Comparison of ENCODE assay signal across 21 cellular contexts in genomic region chr13:33764716-33765115, GRCh38.
"Had no signal": no experiment of that assay in that cellular context is flagged by ENCODE, and none has a peak within 500 bp of the region (broad histone marks: within the 10 kb centered on the region; RNA-seq: fewer than 3 reads in every experiment).

No MANE protein-coding gene starts in this region.

- H3K9me3 ChIP-seq: heart left ventricle, right atrium auricular region, tibial artery, uterus had no signal

- H3K27me3 Mint-ChIP-seq: activated naive CD8-positive, alpha-beta T cell treated with anti-CD3 and anti-CD28 coated beads for 36 hours; brain; progenitor cell of endocrine pancreas; stimulated activated naive B cell treated with anti-CD40 and anti-IgM and Interleukin-4, amounts not matched to agents 10 μg/mL and 1 μg/mL and 100 μg/mL, for 72 hours had no signal

- ATAC-seq: heart left ventricle; stimulated activated naive B cell treated with anti-CD40 and anti-IgM and Interleukin-4, amounts not matched to agents 10 μg/mL and 1 μg/mL and 100 μg/mL, for 72 hours had no signal

- H3K36me3 Mint-ChIP-seq: activated naive CD8-positive, alpha-beta T cell treated with anti-CD3 and anti-CD28 coated beads for 36 hours; brain; stimulated activated naive B cell treated with anti-CD40 and anti-IgM and Interleukin-4, amounts not matched to agents 10 μg/mL and 1 μg/mL and 100 μg/mL, for 72 hours had no signal

- H3K27me3 ChIP-seq: heart left ventricle, right atrium auricular region, tibial artery, uterus had no signal

- H3K4me1 ChIP-seq: heart left ventricle, right atrium auricular region, tibial artery, uterus had no signal

- H3K4me3 ChIP-seq: heart left ventricle, right atrium auricular region, tibial artery, uterus had no signal

- H3K36me3 ChIP-seq: heart left ventricle, right atrium auricular region, tibial artery, uterus had no signal

- DNase-seq: activated B cell treated with CpG ODN at 0.5 μM for 24 hours; activated CD4-positive, alpha-beta T cell treated with anti-CD3 and anti-CD28 coated beads, Interleukin-2, amount 10 ng/mL, durations not matched to agents 24 days and 14 days; activated CD8-positive, alpha-beta memory T cell treated with anti-CD3 and anti-CD28 coated beads, Interleukin-2, amount 50 U/mL, for 48 hours; activated naive CD8-positive, alpha-beta T cell treated with anti-CD3 and anti-CD28 coated beads for 36 hours; amygdala; cortex of kidney; effector CD4-positive, alpha-beta T cell; foreskin melanocyte; heart left ventricle; immature natural killer cell; occipital lobe; stimulated activated CD4-positive, alpha-beta T cell treated with anti-CD3 and anti-CD28 coated beads, Interleukin-15, amount 100 ng/mL, for 24 hours; stimulated activated CD4-positive, alpha-beta T cell treated with anti-CD3 and anti-CD28 coated beads, Interleukin-4, amount 100 ng/mL, for 1 hour; stimulated activated naive B cell treated with anti-CD40 and anti-IgM and Interleukin-4, amounts not matched to agents 10 μg/mL and 1 μg/mL and 100 μg/mL, for 72 hours; tibial artery; uterus had no signal

- H3K27ac Mint-ChIP-seq: activated B cell treated with CpG ODN at 0.5 μM for 24 hours; activated CD4-positive, alpha-beta T cell treated with anti-CD3 and anti-CD28 coated beads, Interleukin-2, amount 10 ng/mL, durations not matched to agents 24 days and 14 days; activated naive CD8-positive, alpha-beta T cell treated with anti-CD3 and anti-CD28 coated beads for 36 hours; brain; immature natural killer cell; nephron; progenitor cell of endocrine pancreas; stimulated activated naive B cell treated with anti-CD40 and anti-IgM and Interleukin-4, amounts not matched to agents 10 μg/mL and 1 μg/mL and 100 μg/mL, for 72 hours had no signal

- H3K4me1 Mint-ChIP-seq: activated B cell treated with CpG ODN at 0.5 μM for 24 hours; activated CD4-positive, alpha-beta T cell treated with anti-CD3 and anti-CD28 coated beads, Interleukin-2, amount 10 ng/mL, durations not matched to agents 24 days and 14 days; activated naive CD8-positive, alpha-beta T cell treated with anti-CD3 and anti-CD28 coated beads for 36 hours; central memory CD8-positive, alpha-beta T cell; immature natural killer cell; nephron; stimulated activated naive B cell treated with anti-CD40 and anti-IgM and Interleukin-4, amounts not matched to agents 10 μg/mL and 1 μg/mL and 100 μg/mL, for 72 hours had no signal

- H3K27ac ChIP-seq: heart left ventricle, right atrium auricular region, tibial artery, uterus had no signal

- H3K4me3 Mint-ChIP-seq: activated B cell treated with CpG ODN at 0.5 μM for 24 hours; activated CD4-positive, alpha-beta T cell treated with anti-CD3 and anti-CD28 coated beads, Interleukin-2, amount 10 ng/mL, durations not matched to agents 24 days and 14 days; activated naive CD8-positive, alpha-beta T cell treated with anti-CD3 and anti-CD28 coated beads for 36 hours; brain; central memory CD8-positive, alpha-beta T cell; immature natural killer cell; nephron; stimulated activated naive B cell treated with anti-CD40 and anti-IgM and Interleukin-4, amounts not matched to agents 10 μg/mL and 1 μg/mL and 100 μg/mL, for 72 hours had no signal
